1 cellular context compared by ENCODE assay signal in genomic region chr1:182684128-182684828, GRCh38.
A peak's percentile ranks its signal among the peaks of the same experiment; 100 is the strongest.
TF ChIP-seq lines count a peak whose summit lies in the region.

RGS8 (minus strand) TSS chr1:182684587; CDS start chr1:182669649, 14,938 bp downstream.

TF ChIP-seq in H1, 55 proteins besides CTCF, POLR2A, EP300 and RAD21:
- TF ChIP-seq SIRT6 (IDR thresholded peaks at IDR 0.05; ENCODE audit: low read length) (no peak), EZH2 (IDR thresholded peaks at IDR 0.05; ENCODE audit: low read depth, low read length, severe bottlenecking) (peak; percentile 34), RXRA (IDR thresholded peaks at IDR 0.05; ENCODE audit: insufficient read depth, low read depth, low read length) (no peak)
TF ChIP-seq in H1: peak in this region for 1.
